8 cellular contexts compared by ENCODE assay signal in genomic region chr16:15777533-15778203, GRCh38.
DNase-seq lines count a peak whose midpoint lies in the region; ATAC-seq lines count a peak whose summit lies in the region.

No MANE protein-coding gene starts in this region.

- H3K36me3 ChIP-seq in mesendoderm (ENCODE audit: control insufficient read depth, insufficient read depth, low read length): no peaks in the 10 kb centered on the region

- no peaks in the 10 kb centered on the region for H3K4me1 ChIP-seq in mesendoderm (ENCODE audit: control insufficient read depth, low read depth, low read length)

- H3K23ac ChIP-seq in mesendoderm (ENCODE audit: low read length): no peak overlapping the region

- no peaks in the 10 kb centered on the region for H3K36me3 Mint-ChIP-seq in activated naive CD8-positive, alpha-beta T cell treated with anti-CD3 and anti-CD28 coated beads, Interleukin-2, amount 50 U/mL, for 24 hours (ENCODE audit: low read depth)

- ATAC-seq in activated naive CD8-positive, alpha-beta T cell treated with anti-CD3 and anti-CD28 coated beads, Interleukin-2, amount 50 U/mL, for 24 hours: peak; percentile 70
- ATAC-seq in HG03135 (IDR thresholded peaks at IDR 0.05; ENCODE audit: unreplicated experiment): no peak

- H2BK120ac ChIP-seq in mesendoderm (ENCODE audit: low read depth, low read length): no peak overlapping the region

- DNase-seq in stimulated activated CD4-positive, alpha-beta T cell treated with anti-CD3 and anti-CD28 coated beads, Interleukin-1b, Interleukin-23, amount 100 ng/mL, for 48 hours: peak; percentile 11
- no peak for DNase-seq in stimulated activated CD4-positive, alpha-beta T cell treated with anti-CD3 and anti-CD28 coated beads, Interleukin-4, amount 100 ng/mL, for 4 hours
- DNase-seq in NCI-H146 treated with DMSO at 0.1 percent for 48 hours (lab: John Stamatoyannopoulos, UW; ENCODE audit: unreplicated experiment) (peak; percentile 30), mesendoderm (peak; percentile 90), occipital lobe (lab: John Stamatoyannopoulos, UW) (no peak), NCI-H2029 treated with DMSO at 0.1 percent for 48 hours (lab: John Stamatoyannopoulos, UW) (no peak)
- DNase-seq in activated naive CD8-positive, alpha-beta T cell treated with anti-CD3 and anti-CD28 coated beads, Interleukin-2, amount 50 U/mL, for 24 hours: peak; percentile 6

- H3K9me3 Mint-ChIP-seq in activated naive CD8-positive, alpha-beta T cell treated with anti-CD3 and anti-CD28 coated beads, Interleukin-2, amount 50 U/mL, for 24 hours: no peaks in the 10 kb centered on the region

- H4K8ac ChIP-seq in mesendoderm (ENCODE audit: low read depth, low read length): no peak overlapping the region

- no peak overlapping the region for H3K27ac Mint-ChIP-seq in activated naive CD8-positive, alpha-beta T cell treated with anti-CD3 and anti-CD28 coated beads, Interleukin-2, amount 50 U/mL, for 24 hours

- H3K79me2 ChIP-seq in mesendoderm (ENCODE audit: control insufficient read depth, insufficient read depth, low read length): no peaks in the 10 kb centered on the region

- no peak overlapping the region for H3K4me3 ChIP-seq in mesendoderm (ENCODE audit: low read length)

- no peaks in the 10 kb centered on the region for H3K27me3 ChIP-seq in mesendoderm (ENCODE audit: insufficient read depth, low read length, poor library complexity)

- H4K5ac ChIP-seq in mesendoderm (ENCODE audit: low read length): no peak overlapping the region

- H3K56ac ChIP-seq in mesendoderm (ENCODE audit: low read length): no peak overlapping the region

- no peaks in the 10 kb centered on the region for H3K79me1 ChIP-seq in mesendoderm (ENCODE audit: low read length)

- no peak overlapping the region for H2BK15ac ChIP-seq in mesendoderm (replicated peaks; ENCODE audit: low read depth)

- H3K4me1 Mint-ChIP-seq in activated naive CD8-positive, alpha-beta T cell treated with anti-CD3 and anti-CD28 coated beads, Interleukin-2, amount 50 U/mL, for 24 hours: no peaks in the 10 kb centered on the region

- WGBS in mesendoderm (ENCODE audit: extremely low coverage, insufficient coverage, low lambda C conversion rate): no CpG with 5 or more reads among the region's 11 CpGs

- H3K18ac ChIP-seq in mesendoderm (ENCODE audit: low read length): no peak overlapping the region

- H3K4me2 ChIP-seq in mesendoderm (ENCODE audit: low read length): no peak overlapping the region

- no peak overlapping the region for H3K27ac ChIP-seq in mesendoderm (ENCODE audit: low read depth, low read length)

- no peak overlapping the region for H2AK5ac ChIP-seq in mesendoderm (ENCODE audit: low read length)

- no peak overlapping the region for H3K4me3 Mint-ChIP-seq in activated naive CD8-positive, alpha-beta T cell treated with anti-CD3 and anti-CD28 coated beads, Interleukin-2, amount 50 U/mL, for 24 hours

- no peak overlapping the region for H3K9ac ChIP-seq in mesendoderm (ENCODE audit: low read length)

- no peak overlapping the region for H2BK5ac ChIP-seq in mesendoderm (ENCODE audit: low read length)

- peaks cover 4% of the 10 kb centered on the region for H3K27me3 Mint-ChIP-seq in activated naive CD8-positive, alpha-beta T cell treated with anti-CD3 and anti-CD28 coated beads, Interleukin-2, amount 50 U/mL, for 24 hours

- H3K4ac ChIP-seq in mesendoderm (ENCODE audit: low read depth, low read length): no peak overlapping the region

Comparison
In these comparisons a context has a peak if more than half of its experiments do, and no peak if none do; other contexts are left out.
1. DNase-seq: peak in stimulated activated CD4-positive, alpha-beta T cell treated with anti-CD3 and anti-CD28 coated beads, Interleukin-1b, Interleukin-23, amount 100 ng/mL, for 48 hours (single experiment), NCI-H146 treated with DMSO at 0.1 percent for 48 hours (single experiment), activated naive CD8-positive, alpha-beta T cell treated with anti-CD3 and anti-CD28 coated beads, Interleukin-2, amount 50 U/mL, for 24 hours (single experiment) and mesendoderm (single experiment); none in stimulated activated CD4-positive, alpha-beta T cell treated with anti-CD3 and anti-CD28 coated beads, Interleukin-4, amount 100 ng/mL, for 4 hours (0 of 2), occipital lobe (single experiment) and NCI-H2029 treated with DMSO at 0.1 percent for 48 hours (single experiment).